Comparison of ENCODE assay signal across 1 cellular context in genomic region chr2:101140978-101141655, GRCh38.
TF ChIP-seq lines count a peak whose summit lies in the region.

No MANE protein-coding gene starts in this region.

TF ChIP-seq in HepG2, 621 proteins besides CTCF, POLR2A, EP300 and RAD21 (continued from another document):
- peak; percentile 32; the same call in 1 of the 2 replicates for TF ChIP-seq CEBPB (IDR thresholded peaks at IDR 0.05; ENCODE audit: borderline replicate concordance, low read depth, low read length)
